ENCODE assay signal across 8 cellular contexts in the genomic region with DNA sequence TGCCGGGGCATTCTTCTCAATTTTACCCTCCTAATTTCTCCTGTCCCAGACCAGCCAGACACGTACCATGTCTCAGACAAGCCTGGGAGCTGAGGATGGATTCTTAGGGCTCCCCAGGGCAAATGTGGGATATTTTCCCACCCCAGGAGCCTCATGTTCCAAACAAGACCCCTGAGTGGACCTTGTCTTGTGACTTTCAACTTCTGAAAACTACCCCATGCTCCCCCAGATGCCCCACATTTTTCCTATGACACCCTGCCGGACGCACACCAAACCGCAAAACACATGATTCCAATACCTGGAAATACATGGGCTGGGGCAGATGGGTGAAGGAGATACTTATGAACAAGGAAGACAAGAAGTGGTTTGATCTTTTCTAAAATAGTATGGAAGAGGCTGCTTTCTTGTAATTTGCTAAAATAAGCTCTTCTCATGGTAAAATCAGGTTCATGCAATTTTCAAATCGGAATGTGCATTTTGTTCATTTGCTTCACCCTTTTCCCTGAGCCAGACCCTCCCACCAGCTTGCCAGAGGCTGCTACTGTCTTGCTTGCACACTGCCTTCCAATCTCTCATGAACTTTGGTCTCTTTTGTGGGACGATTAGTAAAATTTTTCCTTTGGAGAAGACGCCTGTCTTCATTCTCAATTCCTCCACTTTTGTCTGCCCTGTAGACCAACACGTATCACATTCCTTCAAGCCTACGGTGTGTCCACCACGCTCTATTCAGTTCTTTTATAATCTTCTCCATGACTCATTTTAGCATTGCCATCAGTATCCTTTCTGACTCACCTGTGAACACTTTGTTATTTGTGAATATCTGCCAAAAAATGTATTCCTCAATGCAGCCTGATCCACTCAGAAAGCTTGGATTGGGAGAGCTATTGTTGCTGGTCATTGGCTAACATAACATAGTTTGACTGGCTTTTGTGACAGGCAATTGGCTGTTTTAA. TPM values are rescaled to one million over a fixed set of nuclear protein-coding genes. Genes with fewer than 3 reads are reported as not detected.
A peak's percentile ranks its signal among the peaks of the same experiment; 100 is the strongest.
DNase-seq lines count a peak whose midpoint lies in the region; ATAC-seq, FAIRE-seq and TF ChIP-seq lines count a peak whose summit lies in the region.

No MANE protein-coding gene starts in this region.

- ATAC-seq in body of pancreas (peak; percentile 11), GM19467 (IDR thresholded peaks at IDR 0.05; ENCODE audit: unreplicated experiment) (no peak)

- H3K36me3 Mint-ChIP-seq in HFFc6 (ENCODE audit: low read depth) = no peaks in the 10 kb centered on the region; the same call in 1 of the 2 replicates

- no peaks in the 10 kb centered on the region for H3K27me3 ChIP-seq in body of pancreas
- no peaks in the 10 kb centered on the region for H3K27me3 ChIP-seq in mononuclear cell (ENCODE audit: insufficient read depth, low read length)

- H3K4me1 ChIP-seq in body of pancreas (peaks cover 4% of the 10 kb centered on the region), mononuclear cell (ENCODE audit: insufficient read depth, low read length) (peaks cover 65% of the 10 kb centered on the region)

- no peaks in the 10 kb centered on the region; the same call in 1 of the 2 replicates for H3K27me3 Mint-ChIP-seq in HFFc6 (ENCODE audit: insufficient read depth)

- 50 to 60% methylated on average over 11 of the region's 11 CpGs for WGBS in body of pancreas, 2 donors

- TF ChIP-seq POLR2A in body of pancreas (IDR thresholded peaks at IDR 0.05) = peak in 1 of 3 donors; percentile 24

- FAIRE-seq in urothelium cell line (lab: Jason Lieb, UNC) = no peak

- peaks cover 48% of the 10 kb centered on the region for H3K9me3 Mint-ChIP-seq in HFFc6

- H3K4me1 Mint-ChIP-seq in HFFc6 (ENCODE audit: low read depth) = no peaks in the 10 kb centered on the region

- no peaks in the 10 kb centered on the region for H3K36me3 ChIP-seq in body of pancreas (replicated peaks in 1 of 2; ENCODE audit: insufficient read depth in 1 of 2, low read depth in 2 of 2)

- peak overlapping the region in 1 of 2 donors; percentile 2 for H3K4me3 ChIP-seq in body of pancreas
- peak overlapping the region; percentile 79 for H3K4me3 ChIP-seq in mononuclear cell (ENCODE audit: low read length)

- no peak overlapping the region for H3K4me3 Mint-ChIP-seq in HFFc6

- H3K9me3 ChIP-seq in body of pancreas = no peaks in the 10 kb centered on the region
- H3K9me3 ChIP-seq in mononuclear cell (ENCODE audit: low read depth, low read length) = no peaks in the 10 kb centered on the region

- TF ChIP-seq CTCF in body of pancreas (IDR thresholded peaks at IDR 0.05) = no peak
- TF ChIP-seq CTCF in HFFc6 (IDR thresholded peaks at IDR 0.05) = no peak

- intact Hi-C loops in body of pancreas (cut with DNase I) = no loop called here

- DNase-seq in activated gamma-delta T cell treated with Interleukin-2 at 50 U/mL for 16 hours (peak; percentile 42), activated gamma-delta T cell (lab: John Stamatoyannopoulos, UW) (no peak), body of pancreas (no peak), urothelium cell line (ENCODE audit: low spot score) (peak; percentile 16), kidney glomerular epithelial cell (lab: John Stamatoyannopoulos, UW) (no peak), HFFc6 (no peak)

- H3K27ac Mint-ChIP-seq in HFFc6 = no peak overlapping the region

- H3K27ac ChIP-seq in body of pancreas = peak overlapping the region in 3 of 4 donors; percentile 8 to 38 (median 31)

RNA-seq across cellular contexts. Expression of gene GIMAP5, which starts 1.1 kb away (rescaled TPM):
- total RNA-seq in body of pancreas (10 to 100 TPM in 1 of 2 donors, 1 to 10 TPM in 1; 5.3 to 11.9 TPM), mononuclear cell (102 TPM)
- not detected for total RNA-seq in HFFc6 (2021; fragmentation: NEBNext Ultra II Directional; extraction: Animal tissue kit (Norgen Biotek cat#: 25700))

RNA-seq across cellular contexts. Expression of gene GIMAP1, which starts 22.0 kb away (rescaled TPM):
- total RNA-seq in body of pancreas = 1 to 10 TPM in 1 of 2 donors, under 1 TPM in 1; 0.99 to 3.9 TPM
- total RNA-seq in mononuclear cell = 10.0 TPM
- not detected for total RNA-seq in HFFc6 (2021; fragmentation: NEBNext Ultra II Directional; extraction: Animal tissue kit (Norgen Biotek cat#: 25700))

RNA-seq across cellular contexts. Expression of gene GIMAP2, which starts 52.9 kb away (rescaled TPM):
- total RNA-seq in body of pancreas (1 to 10 TPM in 1 of 2 donors, under 1 TPM in 1; 0.66 to 3.9 TPM), mononuclear cell (159 TPM)
- not detected for total RNA-seq in HFFc6 (2021; fragmentation: NEBNext Ultra II Directional; extraction: Animal tissue kit (Norgen Biotek cat#: 25700))

Comparison
In these comparisons a context has a peak if more than half of its experiments do, and no peak if none do; other contexts are left out.
1. DNase-seq: peak in activated gamma-delta T cell treated with Interleukin-2 at 50 U/mL for 16 hours (single experiment) and urothelium cell line (single experiment); none in activated gamma-delta T cell (single experiment), body of pancreas (0 of 4), kidney glomerular epithelial cell (single experiment) and HFFc6 (single experiment).
2. RNA of gene GIMAP2, which starts 52.9 kb away (total RNA-seq): 159 TPM in mononuclear cell (single experiment); 0.66 to 3.9 TPM in body of pancreas and not detected in HFFc6; every median in the first group is over 10 times any median in the second.